28 cellular contexts compared by ENCODE assay signal in the genomic region with DNA sequence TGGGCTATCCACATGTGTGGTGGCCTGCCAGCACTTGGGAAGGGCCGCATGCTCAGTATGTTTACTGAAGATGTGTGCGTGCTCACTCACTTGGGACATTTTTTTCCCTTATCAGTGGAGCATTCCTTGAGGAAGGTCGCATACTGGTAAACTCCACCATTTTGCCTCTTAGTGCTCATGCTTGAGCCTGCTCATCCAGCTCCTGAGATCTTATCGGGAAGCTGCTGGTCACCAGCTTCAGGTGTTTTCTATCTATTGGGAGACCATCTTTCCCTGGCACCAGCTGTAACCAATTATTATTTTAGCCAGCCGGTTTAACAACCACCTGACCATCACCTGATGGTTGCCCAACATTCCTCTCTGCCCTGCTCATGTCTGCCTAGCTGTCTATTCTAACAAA.
"Had no signal": no experiment of that assay in that cellular context is flagged by ENCODE, and none has a peak within 500 bp of the region (broad histone marks: within the 10 kb centered on the region; RNA-seq: fewer than 3 reads in every experiment).

No MANE protein-coding gene starts in this region.

- H3K36me3 ChIP-seq: colonic mucosa, esophagus muscularis mucosa, esophagus squamous epithelium, gastrocnemius medialis, gastroesophageal sphincter, heart left ventricle, heart right ventricle had no signal

- H3K4me3 ChIP-seq: colonic mucosa, coronary artery, dorsolateral prefrontal cortex, esophagus muscularis mucosa, esophagus squamous epithelium, gastrocnemius medialis, gastroesophageal sphincter, heart left ventricle, heart right ventricle had no signal

- FAIRE-seq: colon, endometrium, endothelial cell of umbilical vein, frontal cortex had no signal

- H3K27me3 ChIP-seq: colonic mucosa, esophagus squamous epithelium, foreskin keratinocyte, gastrocnemius medialis, gastroesophageal sphincter, heart left ventricle, heart right ventricle had no signal

- H3K4me1 ChIP-seq: colonic mucosa, esophagus muscularis mucosa, esophagus squamous epithelium, foreskin keratinocyte, gastrocnemius medialis, gastroesophageal sphincter, heart left ventricle, heart right ventricle had no signal

- H3K27ac ChIP-seq: colonic mucosa, coronary artery, dorsolateral prefrontal cortex, epithelial cell of prostate, esophagus muscularis mucosa, esophagus squamous epithelium, foreskin keratinocyte, gastrocnemius medialis, gastroesophageal sphincter, heart left ventricle, heart right ventricle had no signal

- H3K9me3 ChIP-seq: colonic mucosa had no signal

- DNase-seq: colonic mucosa; cortex of kidney; dermis blood vessel endothelial cell; dorsolateral prefrontal cortex; effector CD4-positive, alpha-beta T cell; effector CD8-positive, alpha-beta T cell; effector memory CD4-positive, alpha-beta T cell; effector memory CD8-positive, alpha-beta T cell; endodermal cell; erythroblast; esophagus squamous epithelium; foreskin fibroblast; foreskin keratinocyte; foreskin melanocyte; gastrocnemius medialis; glutamatergic neuron; head of caudate nucleus; heart left ventricle; heart right ventricle had no signal

- ATAC-seq: effector memory CD8-positive, alpha-beta T cell; esophagus mucosa; foreskin keratinocyte; gastrocnemius medialis; gastroesophageal sphincter; heart left ventricle; heart right ventricle had no signal
